22 cellular contexts compared by ENCODE assay signal in the genomic region with DNA sequence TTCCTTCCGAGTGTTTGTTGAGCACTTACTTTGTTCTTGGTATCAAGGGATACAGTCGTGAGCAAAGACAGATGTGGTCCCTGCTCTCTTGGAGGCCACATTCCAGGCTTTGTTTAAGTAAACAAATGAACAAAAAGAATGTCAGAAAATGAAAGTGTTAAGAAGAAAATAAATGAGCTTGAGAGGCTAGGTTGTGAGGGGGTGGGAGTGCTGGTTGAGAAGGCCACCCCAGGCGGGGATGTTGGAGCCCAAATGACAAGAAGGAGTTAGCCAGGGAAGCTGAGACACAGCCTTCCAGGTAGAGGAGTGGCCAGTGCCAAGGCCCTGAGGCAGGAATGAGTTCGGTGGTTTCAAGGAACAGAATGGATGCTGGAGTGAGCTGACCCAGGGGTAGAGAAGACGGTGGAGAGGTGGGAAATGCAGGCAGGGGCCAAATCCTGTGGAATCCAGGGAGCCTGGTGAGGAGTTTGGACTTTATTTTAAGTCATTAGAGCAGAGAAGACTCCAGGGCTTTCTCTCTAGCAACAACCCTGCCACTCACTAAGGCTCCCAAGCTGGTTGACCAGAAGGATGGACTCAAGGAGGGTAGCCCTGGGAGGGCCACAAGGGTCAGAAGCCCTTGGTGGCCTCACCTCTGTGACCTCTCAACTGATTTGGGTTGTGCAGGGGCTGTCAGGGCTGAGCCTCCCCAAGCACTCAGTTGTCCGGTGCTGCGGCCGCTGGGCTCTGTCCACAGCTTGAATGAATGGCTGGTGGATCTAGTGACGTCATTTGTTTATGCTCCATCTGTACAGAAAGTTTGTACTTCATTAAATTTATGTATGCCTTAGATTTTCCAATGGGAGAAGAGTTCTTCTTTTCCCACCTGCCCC.
DNase-seq lines count a peak whose midpoint lies in the region; TF ChIP-seq lines count a peak whose summit lies in the region.
"Had no signal": no experiment of that assay in that cellular context is flagged by ENCODE, and none has a peak within 500 bp of the region (broad histone marks: within the 10 kb centered on the region; RNA-seq: fewer than 3 reads in every experiment).

No MANE protein-coding gene starts in this region.

- H3K4me1 ChIP-seq in BLaER1 (peaks cover 42% of the 10 kb centered on the region), fibroblast of lung (ENCODE audit: control insufficient read depth, extremely low read depth, insufficient read depth, low read length) (no peaks in the 10 kb centered on the region), neural progenitor cell (peaks cover 8% of the 10 kb centered on the region)
- H3K4me1 ChIP-seq in CD8-positive, alpha-beta memory T cell (ENCODE audit: insufficient read depth, low read length) = no peaks in the 10 kb centered on the region

- H3K36me3 Mint-ChIP-seq in neural progenitor cell = no peaks in the 10 kb centered on the region
- peaks cover 0 to 5% (median 2%) of the 10 kb centered on the region in 3 donors for H3K36me3 Mint-ChIP-seq in CD8-positive, alpha-beta memory T cell
- H3K36me3 Mint-ChIP-seq: CD8-positive, alpha-beta T cell; stimulated activated memory B cell treated with anti-CD40 and anti-IgM and Interleukin-4, amounts not matched to agents 10 μg/mL and 1 μg/mL and 100 μg/mL, for 72 hours had no signal

- H3K4me2 ChIP-seq in BLaER1 = peak overlapping the region; percentile 73
- peak overlapping the region; percentile 25 for H3K4me2 ChIP-seq in fibroblast of lung (ENCODE audit: extremely low read depth, insufficient read depth, low read length)
- no peak overlapping the region for H3K4me2 ChIP-seq in neural progenitor cell

- H3K4me3 ChIP-seq in BLaER1 (no peak overlapping the region), fibroblast of lung (replicated peaks in 1 of 4; ENCODE audit: control extremely low read depth in 1 of 4, insufficient read depth in 1 of 4, low read depth in 3 of 4, low read length in 4 of 4) (no peak overlapping the region), neural progenitor cell (no peak overlapping the region)
- no peak overlapping the region for H3K4me3 ChIP-seq in CD8-positive, alpha-beta memory T cell (ENCODE audit: low read length)
- H3K4me3 ChIP-seq: heart right ventricle, thoracic aorta had no signal

- CTCF ChIA-PET in CD8-positive, alpha-beta memory T cell (lab: Charles Lee) = no interaction called here

- TF ChIP-seq CTCF in fibroblast of lung (conservative IDR thresholded peaks at IDR 0.05 in 1 of 2, IDR thresholded peaks at IDR 0.05 in 1 of 2; ENCODE audit: low read depth in 1 of 2, low read length in 2 of 2) (no peak), neural progenitor cell (IDR thresholded peaks at IDR 0.05) (no peak)

- DNase-seq in KBM-7 (peak; percentile 1), fibroblast of lung (ENCODE audit: low read depth in 2 of 2) (peak; percentile 45 to 73), neural progenitor cell (ENCODE audit: low spot score) (peak; percentile 17), HuH-7 (ENCODE audit: low spot score) (no peak), NCI-H2196 treated with DMSO at 0.1 percent for 48 hours (lab: John Stamatoyannopoulos, UW; ENCODE audit: unreplicated experiment) (no peak), middle frontal gyrus (ENCODE audit: extremely low spot score, low spot score) (no peak)
- DNase-seq in CD8-positive, alpha-beta memory T cell = no peak
- DNase-seq: activated B cell treated with CpG ODN at 0.5 μM for 24 hours; activated naive CD8-positive, alpha-beta T cell treated with anti-CD3 and anti-CD28 coated beads for 36 hours; activated T-cell treated with anti-CD3 and anti-CD28 coated beads, Interleukin-2, amount 50 U/mL, for 48 hours; CD8-positive, alpha-beta T cell; DND-41; heart right ventricle; Karpas-422; NCI-H1092; NCI-H2081 treated with DMSO at 0.1 percent for 48 hours; NCI-H526; stimulated activated CD4-positive, alpha-beta T cell treated with anti-CD3 and anti-CD28 coated beads, Interleukin-15, amount 100 ng/mL, for 24 hours had no signal

- peaks cover 4% of the 10 kb centered on the region for H3K4me1 Mint-ChIP-seq in neural progenitor cell
- H3K4me1 Mint-ChIP-seq in CD8-positive, alpha-beta memory T cell = peaks cover 0 to 3% (median 2%) of the 10 kb centered on the region in 3 donors
- H3K4me1 Mint-ChIP-seq: activated B cell treated with CpG ODN at 0.5 μM for 24 hours; activated naive CD8-positive, alpha-beta T cell treated with anti-CD3 and anti-CD28 coated beads for 36 hours; stimulated activated memory B cell treated with anti-CD40 and anti-IgM and Interleukin-4, amounts not matched to agents 10 μg/mL and 1 μg/mL and 100 μg/mL, for 72 hours had no signal

- H3K27ac ChIP-seq in BLaER1 (peak overlapping the region; percentile 51; the same call in 1 of the 2 replicates), fibroblast of lung (ENCODE audit: insufficient read depth, low read length) (no peak overlapping the region), neural progenitor cell (no peak overlapping the region)
- no peak overlapping the region for H3K27ac ChIP-seq in CD8-positive, alpha-beta memory T cell (ENCODE audit: low read depth, low read length)
- H3K27ac ChIP-seq: heart right ventricle, neutrophil, thoracic aorta had no signal

- POLR2A ChIA-PET in CD8-positive, alpha-beta memory T cell (lab: Charles Lee) = no interaction called here

- H3K9ac ChIP-seq in BLaER1 = no peak overlapping the region
- H3K9ac ChIP-seq in fibroblast of lung (ENCODE audit: insufficient read depth, low read length) = no peak overlapping the region
- H3K9ac ChIP-seq in neural progenitor cell = no peak overlapping the region

- no peak overlapping the region for H3K4me3 Mint-ChIP-seq in neural progenitor cell
- H3K4me3 Mint-ChIP-seq in CD8-positive, alpha-beta memory T cell = no peak overlapping the region
- H3K4me3 Mint-ChIP-seq: activated B cell treated with CpG ODN at 0.5 μM for 24 hours; activated naive CD8-positive, alpha-beta T cell treated with anti-CD3 and anti-CD28 coated beads for 36 hours; CD8-positive, alpha-beta T cell; stimulated activated memory B cell treated with anti-CD40 and anti-IgM and Interleukin-4, amounts not matched to agents 10 μg/mL and 1 μg/mL and 100 μg/mL, for 72 hours had no signal

- peaks cover 18% of the 10 kb centered on the region; the same call in 1 of the 2 replicates for H3K9me3 ChIP-seq in BLaER1
- no peaks in the 10 kb centered on the region for H3K9me3 ChIP-seq in fibroblast of lung (ENCODE audit: control insufficient read depth, insufficient read depth, low read depth, low read length)
- H3K9me3 ChIP-seq in neural progenitor cell (ENCODE audit: low read depth) = no peaks in the 10 kb centered on the region
- H3K9me3 ChIP-seq in CD8-positive, alpha-beta memory T cell (ENCODE audit: low read length) = no peaks in the 10 kb centered on the region
- H3K9me3 ChIP-seq: heart right ventricle, neutrophil, thoracic aorta had no signal

- H3K9me3 Mint-ChIP-seq in neural progenitor cell = no peaks in the 10 kb centered on the region
- peaks cover 0 to 10% (median 8%) of the 10 kb centered on the region in 5 donors for H3K9me3 Mint-ChIP-seq in CD8-positive, alpha-beta memory T cell

- H4K20me1 ChIP-seq in BLaER1 = no peaks in the 10 kb centered on the region
- H4K20me1 ChIP-seq in fibroblast of lung (ENCODE audit: control insufficient read depth, extremely low read depth, insufficient read depth, low read length) = no peaks in the 10 kb centered on the region
- H4K20me1 ChIP-seq in neural progenitor cell (ENCODE audit: low read depth) = no peaks in the 10 kb centered on the region

- in situ Hi-C loops in KBM-7 (cut with MboI; ENCODE audit: low pct_unique_long_range_greater_than_20kb, low sequenced_read_pairs) = no loop called here

- peaks cover 3% of the 10 kb centered on the region for H3K27me3 Mint-ChIP-seq in neural progenitor cell (ENCODE audit: insufficient read depth, low read depth)
- H3K27me3 Mint-ChIP-seq in CD8-positive, alpha-beta memory T cell = peaks cover 19 to 49% of the 10 kb centered on the region in 2 donors

- H3F3A ChIP-seq in neural progenitor cell (ENCODE audit: low read depth) = no peaks in the 10 kb centered on the region

- H3K27ac Mint-ChIP-seq in neural progenitor cell = no peak overlapping the region
- H3K27ac Mint-ChIP-seq in CD8-positive, alpha-beta memory T cell = peak overlapping the region in 1 of 8 donors; percentile 23
- H3K27ac Mint-ChIP-seq: activated B cell treated with CpG ODN at 0.5 μM for 24 hours; activated naive CD8-positive, alpha-beta T cell treated with anti-CD3 and anti-CD28 coated beads for 36 hours; CD8-positive, alpha-beta T cell; stimulated activated memory B cell treated with anti-CD40 and anti-IgM and Interleukin-4, amounts not matched to agents 10 μg/mL and 1 μg/mL and 100 μg/mL, for 72 hours had no signal

- H3K79me2 ChIP-seq in fibroblast of lung (ENCODE audit: control insufficient read depth, insufficient read depth, low read length) (no peaks in the 10 kb centered on the region), neural progenitor cell (ENCODE audit: low read depth) (no peaks in the 10 kb centered on the region)

- H2AFZ ChIP-seq in fibroblast of lung (ENCODE audit: low read length) (no peak overlapping the region), neural progenitor cell (replicated peaks) (no peak overlapping the region)

- no peaks in the 10 kb centered on the region for H3K27me3 ChIP-seq in BLaER1
- no peaks in the 10 kb centered on the region for H3K27me3 ChIP-seq in fibroblast of lung (ENCODE audit: control insufficient read depth, insufficient read depth, low read length)
- H3K27me3 ChIP-seq in neural progenitor cell = no peaks in the 10 kb centered on the region
- peaks cover 4% of the 10 kb centered on the region for H3K27me3 ChIP-seq in CD8-positive, alpha-beta memory T cell (ENCODE audit: insufficient read depth, low read length, poor library complexity, severe bottlenecking)

- H3K36me3 ChIP-seq in BLaER1 = no peaks in the 10 kb centered on the region
- no peaks in the 10 kb centered on the region for H3K36me3 ChIP-seq in fibroblast of lung (ENCODE audit: control insufficient read depth, insufficient read depth, low read length)
- no peaks in the 10 kb centered on the region for H3K36me3 ChIP-seq in neural progenitor cell
- H3K36me3 ChIP-seq in CD8-positive, alpha-beta memory T cell (ENCODE audit: insufficient read depth, low read length) = no peaks in the 10 kb centered on the region
- H3K36me3 ChIP-seq: heart right ventricle, neutrophil, thoracic aorta had no signal

Comparison
In these comparisons a context has a peak if more than half of its experiments do, and no peak if none do; other contexts are left out.
1. DNase-seq: peak in KBM-7 (single experiment), fibroblast of lung (2 of 2) and neural progenitor cell (single experiment); none in HuH-7 (single experiment), NCI-H2196 treated with DMSO at 0.1 percent for 48 hours (single experiment), middle frontal gyrus (single experiment) and CD8-positive, alpha-beta memory T cell (0 of 5).